7 cellular contexts compared by ENCODE assay signal in the genomic region with DNA sequence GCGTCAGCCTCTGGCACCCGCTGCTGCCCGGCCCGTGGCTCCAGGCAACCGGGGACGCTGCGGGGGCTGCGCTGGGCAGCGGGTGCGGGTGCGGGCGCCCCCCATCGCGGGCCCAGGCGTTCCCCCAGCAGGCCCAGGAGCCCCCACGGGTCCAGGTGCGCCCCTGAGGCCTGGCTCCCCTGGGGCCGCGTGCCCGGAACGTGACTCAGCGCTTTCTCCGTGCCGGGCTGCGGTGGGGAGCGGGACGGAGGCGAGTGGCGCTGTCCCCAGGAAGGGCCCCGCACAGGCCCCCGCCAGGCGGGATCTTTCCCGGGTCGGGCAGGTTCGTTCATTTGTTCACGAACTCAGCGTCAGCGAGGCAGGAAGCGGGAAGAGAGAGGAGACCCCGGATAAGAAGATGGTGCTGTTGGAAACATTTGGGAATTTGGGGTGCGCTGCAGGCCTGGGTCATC. TPM values are rescaled to one million over a fixed set of nuclear protein-coding genes. Genes with fewer than 3 reads are reported as not detected.
DNase-seq lines count a peak whose midpoint lies in the region; ATAC-seq lines count a peak whose summit lies in the region.
"Had no signal": no experiment of that assay in that cellular context is flagged by ENCODE, and none has a peak within 500 bp of the region (broad histone marks: within the 10 kb centered on the region; RNA-seq: fewer than 3 reads in every experiment).

No MANE protein-coding gene starts in this region.

- H3K27ac ChIP-seq in rectal smooth muscle tissue (ENCODE audit: low read depth, low read length), result no peak overlapping the region

- H3K27me3 ChIP-seq in rectal smooth muscle tissue (ENCODE audit: control insufficient read depth, insufficient read depth, low read length), result no peaks in the 10 kb centered on the region

- no peaks in the 10 kb centered on the region for H3K36me3 ChIP-seq in rectal smooth muscle tissue (ENCODE audit: control insufficient read depth, insufficient read depth, low read length)

- H3K4me1 ChIP-seq in rectal smooth muscle tissue (ENCODE audit: control insufficient read depth, insufficient read depth, low read length), result no peaks in the 10 kb centered on the region

- ATAC-seq in HG02588 (IDR thresholded peaks at IDR 0.05; ENCODE audit: unreplicated experiment) (peak; percentile 16), HG02884 (IDR thresholded peaks at IDR 0.05; ENCODE audit: unreplicated experiment) (no peak)

- H3K9ac ChIP-seq in rectal smooth muscle tissue (ENCODE audit: low read length), result peak overlapping the region; percentile 68

- DNase-seq in dermis blood vessel endothelial cell (peak; percentile 28), SW 1271 (lab: John Stamatoyannopoulos, UW) (no peak), NCI-H345 treated with DMSO at 0.1 percent for 48 hours (lab: John Stamatoyannopoulos, UW; ENCODE audit: unreplicated experiment) (no peak)

- H3K4me3 ChIP-seq in rectal smooth muscle tissue (ENCODE audit: low read length), result peak overlapping the region; percentile 61

RNA-seq across cellular contexts. Expression of gene EXOC7, which starts 18.4 kb away (rescaled TPM):
- total RNA-seq in dermis blood vessel endothelial cell, result 102 and 114 TPM in 2 replicates

RNA-seq across cellular contexts. Expression of gene FOXJ1, which starts 19.1 kb away (rescaled TPM):
- 0.05 TPM in 1 of 2 replicates, not detected in the other for total RNA-seq in dermis blood vessel endothelial cell
- total RNA-seq: LHCN-M2 had no signal

RNA-seq across cellular contexts. Expression of gene ZACN, which starts 43.0 kb away (rescaled TPM):
- not detected in 2 replicates for total RNA-seq in dermis blood vessel endothelial cell
- total RNA-seq: LHCN-M2 had no signal

RNA-seq across cellular contexts. Expression of gene GALR2, which starts 47.4 kb away (rescaled TPM):
- total RNA-seq in dermis blood vessel endothelial cell, result 0.19 TPM in 1 of 2 replicates, not detected in the other
- total RNA-seq: LHCN-M2 had no signal

RNA-seq across cellular contexts. Expression of gene SRP68, which starts 49.6 kb away (rescaled TPM):
- 28.2 and 60.7 TPM in 2 replicates for total RNA-seq in dermis blood vessel endothelial cell
